ENCODE assay signal across 1 cellular context in genomic region chr9:76424491-76424890, GRCh38.
TF ChIP-seq lines count a peak whose summit lies in the region.

No MANE protein-coding gene starts in this region.

TF ChIP-seq in HepG2, 621 proteins besides CTCF, POLR2A, EP300 and RAD21:
- TF ChIP-seq ZNF263 (CRISPR knock-in tag; IDR thresholded peaks at IDR 0.05), result no peak
- TF ChIP-seq ZNF552 (CRISPR knock-in tag; IDR thresholded peaks at IDR 0.05; ENCODE audit: borderline replicate concordance), result no peak
- no peak for TF ChIP-seq ZNF337 (CRISPR knock-in tag; IDR thresholded peaks at IDR 0.05; ENCODE audit: borderline replicate concordance, low read depth)
- no peak for TF ChIP-seq PAWR (CRISPR knock-in tag; IDR thresholded peaks at IDR 0.05; ENCODE audit: borderline replicate concordance)
- TF ChIP-seq ZNF441 (CRISPR knock-in tag; IDR thresholded peaks at IDR 0.05; ENCODE audit: borderline replicate concordance), result no peak
- no peak for TF ChIP-seq AKAP8 (CRISPR knock-in tag; IDR thresholded peaks at IDR 0.05)
